ENCODE assay signal across 22 cellular contexts in the genomic region with DNA sequence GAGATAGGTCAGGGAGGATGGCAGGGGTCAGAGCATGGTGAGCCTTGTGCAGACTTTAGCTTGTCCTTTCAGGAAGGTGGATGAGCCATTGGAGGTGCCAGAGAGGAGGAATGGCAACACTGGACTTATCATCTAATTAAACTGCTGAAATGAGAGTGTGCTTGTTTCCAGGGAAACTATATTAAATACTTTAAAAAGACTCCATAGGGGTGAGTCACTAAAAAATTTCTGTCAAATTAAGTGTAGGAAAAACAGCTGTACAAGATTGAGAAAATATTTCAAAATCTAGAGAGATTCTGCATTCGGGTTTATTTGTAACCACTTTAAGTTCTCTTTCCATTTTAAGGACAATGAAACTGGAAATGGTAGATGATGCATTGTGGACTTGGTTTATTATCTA.
"Had no signal": no experiment of that assay in that cellular context is flagged by ENCODE, and none has a peak within 500 bp of the region (broad histone marks: within the 10 kb centered on the region; RNA-seq: fewer than 3 reads in every experiment).

No MANE protein-coding gene starts in this region.

- H3K27ac ChIP-seq: dorsolateral prefrontal cortex, lower lobe of right lung, neural progenitor cell, parathyroid adenoma, right lobe of liver, suprapubic skin, transverse colon, vagina had no signal

- H3K9me3 Mint-ChIP-seq: nephron; neural progenitor cell; stimulated activated naive CD8-positive, alpha-beta T cell treated with anti-CD3 and anti-CD28 coated beads, Interleukin-15, amount 100 ng/mL, for 72 hours had no signal

- H3K4me3 ChIP-seq: dorsolateral prefrontal cortex, gastrocnemius medialis, lower lobe of right lung, neural progenitor cell, right lobe of liver, smooth muscle cell, suprapubic skin, transverse colon, vagina had no signal

- H2AFZ ChIP-seq: neural progenitor cell, parathyroid adenoma had no signal

- H3K4me1 Mint-ChIP-seq: naive B cell; stimulated activated naive CD8-positive, alpha-beta T cell treated with anti-CD3 and anti-CD28 coated beads, Interleukin-15, amount 100 ng/mL, for 72 hours had no signal

- ATAC-seq: gastrocnemius medialis; left ventricle myocardium superior; lower lobe of right lung; right lobe of liver; stimulated activated naive CD8-positive, alpha-beta T cell treated with anti-CD3 and anti-CD28 coated beads, Interleukin-15, amount 100 ng/mL, for 72 hours had no signal

- H3K27me3 ChIP-seq: gastrocnemius medialis, neural progenitor cell, right lobe of liver, suprapubic skin, transverse colon, vagina had no signal

- H3K9me3 ChIP-seq: gastrocnemius medialis, lower lobe of right lung, right lobe of liver, suprapubic skin, transverse colon, vagina had no signal

- H3K27me3 Mint-ChIP-seq: progenitor cell of endocrine pancreas had no signal

- H3K27ac Mint-ChIP-seq: naive B cell; neural progenitor cell; stimulated activated naive CD8-positive, alpha-beta T cell treated with anti-CD3 and anti-CD28 coated beads, Interleukin-15, amount 100 ng/mL, for 72 hours had no signal

- H3K4me2 ChIP-seq: neural progenitor cell, smooth muscle cell had no signal

- H3K4me3 Mint-ChIP-seq: naive B cell; nephron; neural progenitor cell; stimulated activated naive CD8-positive, alpha-beta T cell treated with anti-CD3 and anti-CD28 coated beads, Interleukin-15, amount 100 ng/mL, for 72 hours had no signal

- H3K4me1 ChIP-seq: lower lobe of right lung, parathyroid adenoma, right lobe of liver, suprapubic skin, vagina had no signal

- DNase-seq: dorsolateral prefrontal cortex; effector CD4-positive, alpha-beta T cell; gastrocnemius medialis; head of caudate nucleus; left ventricle myocardium superior; lower lobe of right lung; naive B cell; right lobe of liver; stimulated activated CD4-positive, alpha-beta T cell treated with anti-CD3 and anti-CD28 coated beads, Interleukin-12 subunit alpha, Interleukin-12 subunit beta, amount 100 ng/mL, for 4 hours; stimulated activated CD4-positive, alpha-beta T cell treated with anti-CD3 and anti-CD28 coated beads, Interleukin-1b, Interleukin-23, amount 100 ng/mL, for 48 hours; stimulated activated CD4-positive, alpha-beta T cell treated with anti-CD3 and anti-CD28 coated beads, Interleukin-4, amount 100 ng/mL, for 1 hour; stimulated activated CD8-positive, alpha-beta memory T cell treated with anti-CD3 and anti-CD28 coated beads, Interleukin-4, amount 100 ng/mL, for 48 hours; stimulated activated naive CD4-positive, alpha-beta T cell; stimulated activated naive CD8-positive, alpha-beta T cell treated with anti-CD3 and anti-CD28 coated beads, Interleukin-15, amount 100 ng/mL, for 72 hours; transverse colon had no signal

- H3K36me3 ChIP-seq: gastrocnemius medialis, lower lobe of right lung, neural progenitor cell, right lobe of liver, suprapubic skin, transverse colon, vagina had no signal

- H3K79me2 ChIP-seq: parathyroid adenoma had no signal

- H3K9ac ChIP-seq: neural progenitor cell, parathyroid adenoma had no signal

- H3K36me3 Mint-ChIP-seq: naive B cell had no signal
